9 cellular contexts compared by ENCODE assay signal in the genomic region with DNA sequence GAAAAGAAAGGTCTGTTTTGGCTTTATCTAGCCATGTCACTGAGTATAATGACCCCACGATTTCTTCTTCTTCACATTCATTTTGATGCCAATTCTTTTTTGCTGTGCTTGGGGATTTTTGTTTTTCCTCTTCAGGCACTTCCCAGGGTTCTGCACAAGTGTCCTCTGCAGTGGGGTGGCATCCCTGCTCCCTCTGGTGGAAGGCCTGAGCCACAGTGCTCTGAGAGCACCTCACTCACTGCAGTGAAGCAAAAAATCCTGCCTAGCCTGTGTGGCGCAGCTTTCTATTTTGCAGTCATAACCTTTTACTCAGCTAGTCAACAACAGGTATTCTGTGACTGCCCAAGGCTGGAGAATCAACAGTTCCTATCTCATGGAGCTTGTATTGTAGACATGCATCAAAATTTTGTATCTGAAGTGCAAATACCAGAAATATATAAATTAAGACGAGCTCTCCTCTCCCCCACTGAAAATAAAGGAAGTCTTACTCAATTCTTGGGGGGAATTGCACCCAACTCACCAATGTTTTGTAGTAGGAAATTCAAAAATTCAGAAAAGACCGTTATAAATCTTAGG.
DNase-seq lines count a peak whose midpoint lies in the region; ATAC-seq, FAIRE-seq and TF ChIP-seq lines count a peak whose summit lies in the region.
"Had no signal": no experiment of that assay in that cellular context is flagged by ENCODE, and none has a peak within 500 bp of the region (broad histone marks: within the 10 kb centered on the region; RNA-seq: fewer than 3 reads in every experiment).

No MANE protein-coding gene starts in this region.

- no peaks in the 10 kb centered on the region for H3K36me3 ChIP-seq in GM12878 (ENCODE audit: control insufficient read depth in 2 of 2, insufficient read depth in 2 of 2, low read length in 1 of 2)

- TF ChIP-seq RAD21 in GM12878 (IDR thresholded peaks at IDR 0.05; ENCODE audit: insufficient read depth, low read depth, low read length), result peak; percentile 48

- SMC1A ChIA-PET in GM12878 (lab: Charles Lee; ENCODE audit: uncharacterized antibody, unreplicated experiment), result interaction anchor here (0.7 to 1.8 kb wide), 2 partner anchors 291 to 527 kb away, joined by 3 to 6 read pairs; no protein-coding TSS in a partner anchor

- no peaks in the 10 kb centered on the region for H3K79me2 ChIP-seq in GM12878 (ENCODE audit: control insufficient read depth, insufficient read depth, low read length)

- POLR2A ChIA-PET in GM12878 (lab: Charles Lee), result no interaction called here

- no peaks in the 10 kb centered on the region for H3K9me3 ChIP-seq in GM12878 (replicated peaks; ENCODE audit: control insufficient read depth, insufficient read depth, low read length)

- no peak overlapping the region for H3K27ac Mint-ChIP-seq in stimulated activated naive B cell treated with anti-CD40 and anti-IgM and Interleukin-4, amounts not matched to agents 10 μg/mL and 1 μg/mL and 100 μg/mL, for 72 hours

- DNase-seq in A172 (ENCODE audit: low spot score), result peak; percentile 35
- DNase-seq in NCI-H2227 treated with DMSO at 0.1 percent for 48 hours (lab: John Stamatoyannopoulos, UW), result peak; percentile 17
- DNase-seq in GM12878 (ENCODE audit: low read depth, low spot score), result no peak
- no peak for DNase-seq in stimulated activated naive B cell treated with anti-CD40 and anti-IgM and Interleukin-4, amounts not matched to agents 10 μg/mL and 1 μg/mL and 100 μg/mL, for 72 hours
- no peak for DNase-seq in NCI-H226

- H3K27me3 ChIP-seq in GM12878 (replicated peaks in 1 of 2; ENCODE audit: control insufficient read depth in 2 of 2, insufficient read depth in 2 of 2, low read length in 1 of 2), result peaks cover 0 to 3% of the 10 kb centered on the region in 2 experiments; a peak in 1 of 4 replicates

- no peaks in the 10 kb centered on the region for H3K9me3 Mint-ChIP-seq in stimulated activated naive B cell treated with anti-CD40 and anti-IgM and Interleukin-4, amounts not matched to agents 10 μg/mL and 1 μg/mL and 100 μg/mL, for 72 hours
- H3K9me3 Mint-ChIP-seq: central memory CD8-positive, alpha-beta T cell had no signal

- CTCF ChIA-PET in GM12878 (lab: Yijun Ruan, JAX), result interaction anchor here (0.7 to 1.6 kb wide), 5 partner anchors 9 to 527 kb away, joined by 3 to 5 read pairs (median 3); no protein-coding TSS in a partner anchor

- TF ChIP-seq CTCF in GM12874 (IDR thresholded peaks at IDR 0.05; ENCODE audit: insufficient read depth, low read depth, low read length), result peak; percentile 42
- peak; percentile 44 to 55 (median 44) for TF ChIP-seq CTCF in GM12878 (IDR thresholded peaks at IDR 0.05 in 2 of 3, conservative IDR thresholded peaks at IDR 0.05 in 1 of 3; ENCODE audit: control insufficient read depth in 2 of 3, extremely low read depth in 1 of 3, insufficient read depth in 1 of 3, low read depth in 3 of 3, low read length in 3 of 3)

- no peaks in the 10 kb centered on the region for H3K4me1 Mint-ChIP-seq in stimulated activated naive B cell treated with anti-CD40 and anti-IgM and Interleukin-4, amounts not matched to agents 10 μg/mL and 1 μg/mL and 100 μg/mL, for 72 hours
- H3K4me1 Mint-ChIP-seq: central memory CD8-positive, alpha-beta T cell had no signal

- WGBS in GM12878 (ENCODE audit: insufficient coverage, insufficient replicate concordance, low lambda C conversion rate, missing lambda C conversion rate), result 8% methylated on average over 4 of the region's 4 CpGs

- no peak overlapping the region for H3K27ac ChIP-seq in GM12878 (ENCODE audit: control insufficient read depth, insufficient read depth)

- H3K4me3 Mint-ChIP-seq in stimulated activated naive B cell treated with anti-CD40 and anti-IgM and Interleukin-4, amounts not matched to agents 10 μg/mL and 1 μg/mL and 100 μg/mL, for 72 hours, result no peak overlapping the region
- H3K4me3 Mint-ChIP-seq: central memory CD8-positive, alpha-beta T cell had no signal

- H4K20me1 ChIP-seq in GM12878 (ENCODE audit: control insufficient read depth, insufficient read depth), result no peaks in the 10 kb centered on the region

- RAD21 ChIA-PET in GM12878 (lab: Charles Lee; ENCODE audit: unreplicated experiment), result interaction anchor here (0.6 to 2.0 kb wide), 2 partner anchors 32 to 526 kb away, joined by 3 to 8 read pairs; no protein-coding TSS in a partner anchor

- H3K4me2 ChIP-seq in GM12878 (ENCODE audit: control insufficient read depth, insufficient read depth), result no peak overlapping the region

- in situ Hi-C loops in GM12878 (cut with MboI), result no loop called here

- BruUV-seq in GM12878 (replicated peaks; lab: Mats Ljungman, UMichigan), result no TSS peak

- FAIRE-seq in GM12878 (lab: Jason Lieb, UNC) (no peak), islet of Langerhans (lab: Jason Lieb, UNC) (peak; percentile 77)

- H3K4me3 ChIP-seq in GM12878, result no peak overlapping the region

- no peak overlapping the region for H2AFZ ChIP-seq in GM12878 (ENCODE audit: control insufficient read depth, low read depth, low read length)

- H3K27me3 Mint-ChIP-seq in stimulated activated naive B cell treated with anti-CD40 and anti-IgM and Interleukin-4, amounts not matched to agents 10 μg/mL and 1 μg/mL and 100 μg/mL, for 72 hours, result peaks cover 0 to 9% of the 10 kb centered on the region in 2 donors

- no peak for TF ChIP-seq EP300 in GM12878 (IDR thresholded peaks at IDR 0.05; ENCODE audit: borderline replicate concordance in 1 of 2, control insufficient read depth in 1 of 2, low read depth in 2 of 2, low read length in 2 of 2)

- no peak overlapping the region for H3K9ac ChIP-seq in GM12878 (ENCODE audit: control insufficient read depth, insufficient read depth, low read length)

- intact Hi-C loops in GM12878 (cut with micrococcal nuclease; ENCODE audit: unreplicated experiment), result loop anchor here (2.0 to 5.0 kb wide), 2 partner anchors 173 to 526 kb away; no protein-coding TSS in a partner anchor

- no peak for TF ChIP-seq POLR2A in GM12878 (IDR thresholded peaks at IDR 0.05; ENCODE audit: low read depth, low read length)

- no peaks in the 10 kb centered on the region for H3K4me1 ChIP-seq in GM12878 (ENCODE audit: control insufficient read depth, insufficient read depth, low read length)

- H3K36me3 Mint-ChIP-seq in stimulated activated naive B cell treated with anti-CD40 and anti-IgM and Interleukin-4, amounts not matched to agents 10 μg/mL and 1 μg/mL and 100 μg/mL, for 72 hours, result no peaks in the 10 kb centered on the region

- ATAC-seq in GM12878 (peak; percentile 82), GM18907 (IDR thresholded peaks at IDR 0.05; ENCODE audit: unreplicated experiment) (no peak)
- ATAC-seq in stimulated activated naive B cell treated with anti-CD40 and anti-IgM and Interleukin-4, amounts not matched to agents 10 μg/mL and 1 μg/mL and 100 μg/mL, for 72 hours (replicated peaks), result peak; percentile 47 to 49

TF ChIP-seq in GM12878, 131 proteins besides CTCF, POLR2A, EP300 and RAD21:
- TF ChIP-seq, protein P1, sequence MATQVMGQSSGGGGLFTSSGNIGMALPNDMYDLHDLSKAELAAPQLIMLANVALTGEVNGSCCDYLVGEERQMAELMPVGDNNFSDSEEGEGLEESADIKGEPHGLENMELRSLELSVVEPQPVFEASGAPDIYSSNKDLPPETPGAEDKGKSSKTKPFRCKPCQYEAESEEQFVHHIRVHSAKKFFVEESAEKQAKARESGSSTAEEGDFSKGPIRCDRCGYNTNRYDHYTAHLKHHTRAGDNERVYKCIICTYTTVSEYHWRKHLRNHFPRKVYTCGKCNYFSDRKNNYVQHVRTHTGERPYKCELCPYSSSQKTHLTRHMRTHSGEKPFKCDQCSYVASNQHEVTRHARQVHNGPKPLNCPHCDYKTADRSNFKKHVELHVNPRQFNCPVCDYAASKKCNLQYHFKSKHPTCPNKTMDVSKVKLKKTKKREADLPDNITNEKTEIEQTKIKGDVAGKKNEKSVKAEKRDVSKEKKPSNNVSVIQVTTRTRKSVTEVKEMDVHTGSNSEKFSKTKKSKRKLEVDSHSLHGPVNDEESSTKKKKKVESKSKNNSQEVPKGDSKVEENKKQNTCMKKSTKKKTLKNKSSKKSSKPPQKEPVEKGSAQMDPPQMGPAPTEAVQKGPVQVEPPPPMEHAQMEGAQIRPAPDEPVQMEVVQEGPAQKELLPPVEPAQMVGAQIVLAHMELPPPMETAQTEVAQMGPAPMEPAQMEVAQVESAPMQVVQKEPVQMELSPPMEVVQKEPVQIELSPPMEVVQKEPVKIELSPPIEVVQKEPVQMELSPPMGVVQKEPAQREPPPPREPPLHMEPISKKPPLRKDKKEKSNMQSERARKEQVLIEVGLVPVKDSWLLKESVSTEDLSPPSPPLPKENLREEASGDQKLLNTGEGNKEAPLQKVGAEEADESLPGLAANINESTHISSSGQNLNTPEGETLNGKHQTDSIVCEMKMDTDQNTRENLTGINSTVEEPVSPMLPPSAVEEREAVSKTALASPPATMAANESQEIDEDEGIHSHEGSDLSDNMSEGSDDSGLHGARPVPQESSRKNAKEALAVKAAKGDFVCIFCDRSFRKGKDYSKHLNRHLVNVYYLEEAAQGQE (IDR thresholded peaks at IDR 0.05; ENCODE audit: low read depth, low read length), result no peak
- TF ChIP-seq SMC3 (IDR thresholded peaks at IDR 0.05; ENCODE audit: borderline replicate concordance, low read length), result peak; percentile 40; the same call in 1 of the 2 replicates

Comparison
In these comparisons a context has a peak if more than half of its experiments do, and no peak if none do; other contexts are left out.
1. DNase-seq: peak in A172 (single experiment) and NCI-H2227 treated with DMSO at 0.1 percent for 48 hours (single experiment); none in GM12878 (single experiment), stimulated activated naive B cell treated with anti-CD40 and anti-IgM and Interleukin-4, amounts not matched to agents 10 μg/mL and 1 μg/mL and 100 μg/mL, for 72 hours (single experiment) and NCI-H226 (single experiment).